Comparison of ENCODE assay signal across 8 cellular contexts in the genomic region with DNA sequence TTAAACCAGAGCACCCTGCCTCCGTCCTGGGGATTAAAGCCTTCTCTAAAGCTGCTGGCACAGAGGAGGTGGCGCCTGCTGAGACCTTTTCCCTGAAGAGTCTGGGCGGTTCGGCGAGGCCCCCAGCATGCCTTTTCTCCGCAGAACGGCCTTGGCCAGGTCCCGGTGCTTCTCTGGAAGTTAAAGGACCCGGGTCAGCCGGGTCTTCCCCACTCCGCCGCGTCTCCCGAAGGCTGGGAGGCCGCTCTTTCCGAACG. TPM values are rescaled to one million over a fixed set of nuclear protein-coding genes. Genes with fewer than 3 reads are reported as not detected.
DNase-seq lines count a peak whose midpoint lies in the region; ATAC-seq and TF ChIP-seq lines count a peak whose summit lies in the region.

No MANE protein-coding gene starts in this region.

- H3K4me1 ChIP-seq in HUES64 (ENCODE audit: insufficient read depth, low read length) (peaks cover 6% of the 10 kb centered on the region; the same call in 1 of the 2 replicates), prostate gland (replicated peaks) (peaks cover 5% of the 10 kb centered on the region)

- peaks cover 42% of the 10 kb centered on the region for H3K36me3 ChIP-seq in HUES64 (ENCODE audit: insufficient read depth, low read length)
- peaks cover 0 to 3% of the 10 kb centered on the region in 2 donors for H3K36me3 ChIP-seq in prostate gland

- under 1% methylated on average over 17 of the region's 17 CpGs for WGBS in HUES64
- WGBS in prostate gland: 0% methylated on average over 17 of the region's 17 CpGs

- H3K4me3 ChIP-seq in HUES64 (ENCODE audit: low read length): peak overlapping the region; percentile 77
- peak overlapping the region; percentile 76 to 97 for H3K4me3 ChIP-seq in prostate gland

- ATAC-seq in Right ventricle myocardium superior (ENCODE audit: poor library complexity) (peak; percentile 30), GM19328 (IDR thresholded peaks at IDR 0.05; ENCODE audit: unreplicated experiment) (no peak)

- no peaks in the 10 kb centered on the region for H3K9me3 ChIP-seq in HUES64 (ENCODE audit: insufficient read depth, low read depth, low read length)
- no peaks in the 10 kb centered on the region for H3K9me3 ChIP-seq in prostate gland

- intact Hi-C loops in Right ventricle myocardium superior (cut with DNase I): no loop called here
- intact Hi-C loops in prostate gland (cut with DNase I): loop anchor here (5.0 kb wide), 1 partner anchor 64 kb away; a partner anchor contains a TSS

- H3K27me3 ChIP-seq in HUES64 (ENCODE audit: insufficient read depth, low read length): no peaks in the 10 kb centered on the region
- no peaks in the 10 kb centered on the region for H3K27me3 ChIP-seq in prostate gland (replicated peaks; ENCODE audit: insufficient read depth)

- H3K9ac ChIP-seq in HUES64 (ENCODE audit: low read depth, low read length): peak overlapping the region; percentile 92

- TF ChIP-seq CTCF in prostate gland (IDR thresholded peaks at IDR 0.05): no peak

- peak overlapping the region; percentile 79 for H3K27ac ChIP-seq in HUES64 (ENCODE audit: low read depth, low read length)
- peak overlapping the region; percentile 95 to 98 for H3K27ac ChIP-seq in prostate gland

- DNase-seq in stimulated activated CD4-positive, alpha-beta T cell treated with anti-CD3 and anti-CD28 coated beads, Interleukin-12 subunit alpha, Interleukin-12 subunit beta, amount 100 ng/mL, for 4 hours: peak; percentile 27
- no peak for DNase-seq in stimulated activated CD4-positive, alpha-beta T cell treated with anti-CD3 and anti-CD28 coated beads, Interleukin-15, amount 100 ng/mL, for 24 hours
- DNase-seq in activated naive CD4-positive, alpha-beta T cell treated with Interleukin-2 at 50 U/mL for 16 hours: peak; percentile 42
- DNase-seq in Right ventricle myocardium superior (no peak), prostate gland (ENCODE audit: low spot score) (peak; percentile 11), NCI-H1694 (lab: John Stamatoyannopoulos, UW) (no peak)

- no peak for TF ChIP-seq POLR2A in prostate gland (IDR thresholded peaks at IDR 0.05)

RNA-seq across cellular contexts. Expression of a gene that starts 0.5 kb away (rescaled TPM):
- 28.8 TPM for polyA plus RNA-seq in HUES64 (2013, experiment 1 of 2)
- polyA plus RNA-seq in HUES64 (2013, experiment 2 of 2): 28.1 TPM
- total RNA-seq in Right ventricle myocardium superior (115 TPM), prostate gland (10 to 100 TPM; 66.0 to 71.1 TPM)

RNA-seq across cellular contexts. Expression of a gene that starts 16.3 kb away (rescaled TPM):
- polyA plus RNA-seq in HUES64 (2013, experiment 1 of 2): 22.5 TPM
- 29.9 TPM for polyA plus RNA-seq in HUES64 (2013, experiment 2 of 2)
- total RNA-seq in Right ventricle myocardium superior (53.2 TPM), prostate gland (10 to 100 TPM; 48.5 to 91.4 TPM)

RNA-seq across cellular contexts. Expression of a gene that starts 31.8 kb away (rescaled TPM):
- polyA plus RNA-seq in HUES64 (2013, experiment 1 of 2): 327 TPM
- polyA plus RNA-seq in HUES64 (2013, experiment 2 of 2): 346 TPM
- total RNA-seq in Right ventricle myocardium superior: 1,582 TPM
- total RNA-seq in prostate gland: 100 to 1,000 TPM in 1 of 2 donors, 10 to 100 TPM in 1; 93.3 to 171 TPM

RNA-seq across cellular contexts. Expression of a gene that starts 33.0 kb away (rescaled TPM):
- 19.9 TPM for polyA plus RNA-seq in HUES64 (2013, experiment 1 of 2)
- polyA plus RNA-seq in HUES64 (2013, experiment 2 of 2): 25.2 TPM
- total RNA-seq in Right ventricle myocardium superior (38.8 TPM), prostate gland (100 to 1,000 TPM; 101 to 103 TPM)

RNA-seq across cellular contexts. Expression of a gene that starts 50.5 kb away (rescaled TPM):
- 10.2 TPM for polyA plus RNA-seq in HUES64 (2013, experiment 1 of 2)
- 11.5 TPM for polyA plus RNA-seq in HUES64 (2013, experiment 2 of 2)
- total RNA-seq in Right ventricle myocardium superior (3.4 TPM), prostate gland (10 to 100 TPM in 1 of 2 donors, 1 to 10 TPM in 1; 3.8 to 17.6 TPM)

Comparison
In these comparisons a context has a peak if more than half of its experiments do, and no peak if none do; other contexts are left out.
1. DNase-seq: peak in stimulated activated CD4-positive, alpha-beta T cell treated with anti-CD3 and anti-CD28 coated beads, Interleukin-12 subunit alpha, Interleukin-12 subunit beta, amount 100 ng/mL, for 4 hours (single experiment), activated naive CD4-positive, alpha-beta T cell treated with Interleukin-2 at 50 U/mL for 16 hours (single experiment) and prostate gland (single experiment); none in stimulated activated CD4-positive, alpha-beta T cell treated with anti-CD3 and anti-CD28 coated beads, Interleukin-15, amount 100 ng/mL, for 24 hours (single experiment), Right ventricle myocardium superior (single experiment) and NCI-H1694 (single experiment).